ENCODE assay signal across 34 cellular contexts in the genomic region with DNA sequence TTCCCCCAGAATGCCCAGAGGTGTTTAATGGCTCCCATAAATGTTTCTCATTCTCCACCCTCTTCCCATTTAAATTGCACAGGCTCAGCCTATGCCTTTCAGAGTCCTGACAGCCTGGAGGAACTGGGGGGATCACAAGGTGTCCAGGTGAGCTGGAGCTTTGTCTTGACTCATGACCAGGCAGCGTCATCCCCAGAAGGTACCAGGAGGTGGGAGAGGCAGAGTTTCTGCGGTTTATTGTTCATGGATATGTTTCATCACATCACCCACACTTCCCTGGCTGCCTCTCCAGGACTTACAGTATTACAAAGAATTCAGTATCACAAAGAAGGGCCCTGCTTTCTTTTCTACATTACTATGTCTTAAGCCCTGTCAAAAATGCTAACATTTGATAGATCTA.
"Had no signal": no experiment of that assay in that cellular context is flagged by ENCODE, and none has a peak within 500 bp of the region (broad histone marks: within the 10 kb centered on the region; RNA-seq: fewer than 3 reads in every experiment).

No MANE protein-coding gene starts in this region.

- H3K27me3 Mint-ChIP-seq: activated naive CD4-positive, alpha-beta T cell treated with anti-CD3 and anti-CD28 coated beads, Interleukin-2, amount 10 ng/mL, durations not matched to agents 7 days and 5 days had no signal

- H3K4me3 Mint-ChIP-seq: activated B cell treated with CpG ODN at 0.5 μM for 24 hours; activated CD4-positive, alpha-beta memory T cell treated with anti-CD3 and anti-CD28 coated beads for 36 hours; activated naive CD4-positive, alpha-beta T cell treated with anti-CD3 and anti-CD28 coated beads, Interleukin-2, amount 10 ng/mL, durations not matched to agents 7 days and 5 days; activated naive CD8-positive, alpha-beta T cell; activated naive CD8-positive, alpha-beta T cell treated with anti-CD3 and anti-CD28 coated beads, Interleukin-2, amount 50 U/mL, for 24 hours; activated T-cell treated with anti-CD3 and anti-CD28 coated beads, Interleukin-2, amount 50 U/mL, for 4 hours; activated T-helper 1 cell treated with anti-CD3 and anti-CD28 coated beads, Interleukin-12 subunit alpha, Interleukin-12 subunit beta, Interleukin-2, Interleukin-4 antibody, amounts not matched to agents 30 ng/mL and 10 ng/mL and 1 ng/mL, durations not matched to agents 14 hours and 24 hours and 36 hours; T-cell; T-helper 17 cell had no signal

- H3K4me1 Mint-ChIP-seq: activated B cell treated with CpG ODN at 0.5 μM for 24 hours; activated naive CD4-positive, alpha-beta T cell treated with anti-CD3 and anti-CD28 coated beads, Interleukin-2, amount 10 ng/mL, durations not matched to agents 7 days and 5 days; activated naive CD8-positive, alpha-beta T cell treated with anti-CD3 and anti-CD28 coated beads, Interleukin-2, amount 50 U/mL, for 24 hours; T-cell; T-helper 17 cell had no signal

- H3K27ac ChIP-seq: brain microvascular endothelial cell, Peyer's patch, VCaP had no signal

- H3K36me3 Mint-ChIP-seq: activated CD4-positive, alpha-beta memory T cell treated with anti-CD3 and anti-CD28 coated beads for 36 hours; activated naive CD4-positive, alpha-beta T cell treated with anti-CD3 and anti-CD28 coated beads, Interleukin-2, amount 10 ng/mL, durations not matched to agents 7 days and 5 days; activated naive CD8-positive, alpha-beta T cell; T-cell had no signal

- H3K9me3 ChIP-seq: Peyer's patch had no signal

- H3K9me3 Mint-ChIP-seq: activated T-helper 1 cell treated with anti-CD3 and anti-CD28 coated beads, Interleukin-12 subunit alpha, Interleukin-12 subunit beta, Interleukin-2, Interleukin-4 antibody, amounts not matched to agents 30 ng/mL and 10 ng/mL and 1 ng/mL, durations not matched to agents 14 hours and 24 hours and 36 hours had no signal

- H3K36me3 ChIP-seq: brain microvascular endothelial cell, Peyer's patch had no signal

- H3K4me3 ChIP-seq: Peyer's patch had no signal

- H3K4me1 ChIP-seq: Peyer's patch had no signal

- ATAC-seq: activated naive CD8-positive, alpha-beta T cell treated with anti-CD3 and anti-CD28 coated beads, Interleukin-2, amount 50 U/mL, for 24 hours; activated T-cell treated with anti-CD3 and anti-CD28 coated beads, Interleukin-2, amount 50 U/mL, for 4 hours; Right ventricle myocardium inferior; SK-N-SH treated with all-trans-retinoic acid at 6 μM for 48 hours; T-cell; T-helper 17 cell had no signal

- DNase-seq: activated B cell treated with CpG ODN at 0.5 μM for 24 hours; activated CD4-positive, alpha-beta memory T cell treated with anti-CD3 and anti-CD28 coated beads for 36 hours; activated CD4-positive, alpha-beta T cell treated with anti-CD3 and anti-CD28 coated beads for 4 hours; activated CD4-positive, alpha-beta T cell treated with anti-CD3 and anti-CD28 coated beads, Interleukin-2, amount 50 U/mL, for 1 hour; activated CD4-positive, CD25-positive, alpha-beta regulatory T cell treated with anti-CD3 and anti-CD28 coated beads, Interleukin-2, amount 50 U/mL, for 72 hours; activated CD8-positive, alpha-beta memory T cell treated with anti-CD3 and anti-CD28 coated beads, Interleukin-2, amount 50 U/mL, for 4 hours; activated gamma-delta T cell treated with Interleukin-2 at 50 U/mL for 16 hours; activated naive CD4-positive, alpha-beta T cell treated with anti-CD3 and anti-CD28 coated beads, Interleukin-2, amount 10 ng/mL, durations not matched to agents 7 days and 5 days; activated naive CD8-positive, alpha-beta T cell treated with anti-CD3 and anti-CD28 coated beads, Interleukin-2, amount 50 U/mL, for 24 hours; activated T-cell treated with anti-CD3 and anti-CD28 coated beads for 4 hours; activated T-cell treated with anti-CD3 and anti-CD28 coated beads, Interleukin-2, amount 50 U/mL, for 4 hours; amniotic stem cell; aorta; brain microvascular endothelial cell; Kasumi-1; KG1; MM.1S; NCI-H1092 treated with DMSO at 0.1 percent for 48 hours; NCI-H1417; NCI-H146; NCI-H187 treated with DMSO at 0.1 percent for 48 hours; NCI-H2081 treated with DMSO at 0.1 percent for 48 hours; NCI-H345; NCI-H524 treated with DMSO at 0.1 percent for 48 hours; Peyer's patch; RPMI8226; SIG-M5; T-cell; T-helper 17 cell had no signal

- H3K27ac Mint-ChIP-seq: activated B cell treated with CpG ODN at 0.5 μM for 24 hours; activated CD4-positive, alpha-beta memory T cell treated with anti-CD3 and anti-CD28 coated beads for 36 hours; activated naive CD4-positive, alpha-beta T cell treated with anti-CD3 and anti-CD28 coated beads, Interleukin-2, amount 10 ng/mL, durations not matched to agents 7 days and 5 days; activated naive CD8-positive, alpha-beta T cell; activated naive CD8-positive, alpha-beta T cell treated with anti-CD3 and anti-CD28 coated beads, Interleukin-2, amount 50 U/mL, for 24 hours; activated T-helper 1 cell treated with anti-CD3 and anti-CD28 coated beads, Interleukin-12 subunit alpha, Interleukin-12 subunit beta, Interleukin-2, Interleukin-4 antibody, amounts not matched to agents 30 ng/mL and 10 ng/mL and 1 ng/mL, durations not matched to agents 14 hours and 24 hours and 36 hours; T-cell; T-helper 17 cell had no signal

- H3K27me3 ChIP-seq: brain microvascular endothelial cell, Peyer's patch had no signal
